Comparison of ENCODE assay signal across 12 cellular contexts in genomic region chr14:100066984-100067383, GRCh38. TPM values are rescaled to one million over a fixed set of nuclear protein-coding genes. Genes with fewer than 3 reads are reported as not detected.
A peak's percentile ranks its signal among the peaks of the same experiment; 100 is the strongest.
DNase-seq lines count a peak whose midpoint lies in the region; TF ChIP-seq lines count a peak whose summit lies in the region.
"Had no signal": no experiment of that assay in that cellular context is flagged by ENCODE, and none has a peak within 500 bp of the region (broad histone marks: within the 10 kb centered on the region; RNA-seq: fewer than 3 reads in every experiment).

No MANE protein-coding gene starts in this region.

- no peak for DNase-seq in GM12864 (ENCODE audit: low read depth)
- DNase-seq in NAMALWA (ENCODE audit: low spot score): peak; percentile 12
- no peak for DNase-seq in activated naive CD8-positive, alpha-beta T cell treated with anti-CD3 and anti-CD28 coated beads for 36 hours
- DNase-seq in spleen: no peak
- DNase-seq in HT-29 (ENCODE audit: low spot score): no peak
- no peak for DNase-seq in NCI-H2029 (lab: John Stamatoyannopoulos, UW)
- no peak for DNase-seq in NCI-H1092 treated with DMSO at 0.1 percent for 48 hours (lab: John Stamatoyannopoulos, UW)
- DNase-seq: left colon, NCI-H1105, OCI-M1, right lobe of liver had no signal

- H3K4me1 Mint-ChIP-seq in activated naive CD8-positive, alpha-beta T cell treated with anti-CD3 and anti-CD28 coated beads for 36 hours: peaks cover 77% of the 10 kb centered on the region

- H3K27me3 ChIP-seq in spleen (replicated peaks in 1 of 7): no peaks in the 10 kb centered on the region
- H3K27me3 ChIP-seq: right lobe of liver had no signal

- H3K27ac Mint-ChIP-seq in activated naive CD8-positive, alpha-beta T cell treated with anti-CD3 and anti-CD28 coated beads for 36 hours: peak overlapping the region; percentile 99
- H3K27ac Mint-ChIP-seq: WTC11 had no signal

- H3K9me3 Mint-ChIP-seq in activated naive CD8-positive, alpha-beta T cell treated with anti-CD3 and anti-CD28 coated beads for 36 hours: no peaks in the 10 kb centered on the region
- H3K9me3 Mint-ChIP-seq: WTC11 had no signal

- TF ChIP-seq POLR2A in spleen (IDR thresholded peaks at IDR 0.05): no peak

- H3K4me3 ChIP-seq in GM12864 (ENCODE audit: low read depth, low read length) (peak overlapping the region; percentile 54), spleen (peak overlapping the region; percentile 29 to 74 (median 46))

- H3K27ac ChIP-seq in spleen: peak overlapping the region; percentile 75 to 93 (median 90)

- H3K27me3 Mint-ChIP-seq in activated naive CD8-positive, alpha-beta T cell treated with anti-CD3 and anti-CD28 coated beads for 36 hours: no peaks in the 10 kb centered on the region

- peaks cover 0 to 11% (median 0%) of the 10 kb centered on the region in 6 donors for H3K36me3 ChIP-seq in spleen
- H3K36me3 ChIP-seq: right lobe of liver had no signal

- H3K36me3 Mint-ChIP-seq in activated naive CD8-positive, alpha-beta T cell treated with anti-CD3 and anti-CD28 coated beads for 36 hours: peaks cover 47% of the 10 kb centered on the region
- H3K36me3 Mint-ChIP-seq: WTC11 had no signal

- no peaks in the 10 kb centered on the region for H3K9me3 ChIP-seq in spleen
- H3K9me3 ChIP-seq: right lobe of liver had no signal

- WGBS in spleen, 5 donors: 30 to 52% (median 40%) methylated on average over 10 of the region's 10 CpGs

- H3K4me3 Mint-ChIP-seq in activated naive CD8-positive, alpha-beta T cell treated with anti-CD3 and anti-CD28 coated beads for 36 hours: peak overlapping the region; percentile 91
- H3K4me3 Mint-ChIP-seq: WTC11 had no signal

- peaks cover 47 to 100% (median 83%) of the 10 kb centered on the region in 6 donors for H3K4me1 ChIP-seq in spleen
- H3K4me1 ChIP-seq: right lobe of liver had no signal

- intact Hi-C loops in spleen (cut with DNase I; ENCODE audit: low total_unique reads): no loop called here

- TF ChIP-seq CTCF in GM12864 (IDR thresholded peaks at IDR 0.05; ENCODE audit: low read depth, low read length, missing control alignments) (no peak), spleen (IDR thresholded peaks at IDR 0.05 in 8 of 11, conservative IDR thresholded peaks at IDR 0.05 in 3 of 11) (no peak)

RNA-seq across cellular contexts. Expression of gene EVL, which starts 1.8 kb away (rescaled TPM):
- 100 to 1,000 TPM; 225 to 236 TPM for total RNA-seq in activated naive CD8-positive, alpha-beta T cell treated with anti-CD3 and anti-CD28 coated beads for 36 hours
- 100 to 1,000 TPM; 244 to 336 (median 283) TPM for total RNA-seq in spleen
- 100 to 1,000 TPM; 169 to 184 (median 183) TPM for polyA plus RNA-seq in spleen
- 3.2 and 6.9 TPM in 2 replicates for total RNA-seq in HT-29 (2014; rRNA removed; shearing (Covaris generic))

Comparison
In these comparisons a context has a peak if more than half of its experiments do, and no peak if none do; other contexts are left out.
1. RNA of gene EVL, which starts 1.8 kb away (total RNA-seq): 244 to 336 TPM in spleen and 225 to 236 TPM in activated naive CD8-positive, alpha-beta T cell treated with anti-CD3 and anti-CD28 coated beads for 36 hours; 3.2 to 6.9 TPM in HT-29; every median in the first group is over 10 times any median in the second.